ENCODE assay signal across 9 cellular contexts in genomic region chr18:79410731-79411613, GRCh38.
"Had no signal": no experiment of that assay in that cellular context is flagged by ENCODE, and none has a peak within 500 bp of the region (broad histone marks: within the 10 kb centered on the region; RNA-seq: fewer than 3 reads in every experiment).

No MANE protein-coding gene starts in this region.

- H3K4me3 ChIP-seq: hepatocyte, tibial artery, uterus had no signal

- H3K36me3 ChIP-seq: uterus had no signal

- H3K4me1 ChIP-seq: tibial artery, uterus had no signal

- H3K27ac ChIP-seq: hepatocyte, tibial artery, uterus had no signal

- H3K27me3 ChIP-seq: hepatocyte, tibial artery, uterus had no signal

- DNase-seq: activated CD4-positive, CD25-positive, alpha-beta regulatory T cell; activated naive CD4-positive, alpha-beta T cell treated with anti-CD3 and anti-CD28 coated beads, Interleukin-2, amount 50 U/mL, for 16 hours; islet precursor cell; stimulated activated CD4-positive, alpha-beta T cell treated with anti-CD3 and anti-CD28 coated beads, Interleukin-12 subunit alpha, Interleukin-12 subunit beta, amount 100 ng/mL, for 4 hours; stimulated activated CD4-positive, alpha-beta T cell treated with anti-CD3 and anti-CD28 coated beads, Interleukin-2, amount 100 ng/mL, for 24 hours; tibial artery; uterus had no signal

- H3K9me3 ChIP-seq: tibial artery, uterus had no signal

- H3K4me3 Mint-ChIP-seq: neural crest cell had no signal
